In the genomic region with DNA sequence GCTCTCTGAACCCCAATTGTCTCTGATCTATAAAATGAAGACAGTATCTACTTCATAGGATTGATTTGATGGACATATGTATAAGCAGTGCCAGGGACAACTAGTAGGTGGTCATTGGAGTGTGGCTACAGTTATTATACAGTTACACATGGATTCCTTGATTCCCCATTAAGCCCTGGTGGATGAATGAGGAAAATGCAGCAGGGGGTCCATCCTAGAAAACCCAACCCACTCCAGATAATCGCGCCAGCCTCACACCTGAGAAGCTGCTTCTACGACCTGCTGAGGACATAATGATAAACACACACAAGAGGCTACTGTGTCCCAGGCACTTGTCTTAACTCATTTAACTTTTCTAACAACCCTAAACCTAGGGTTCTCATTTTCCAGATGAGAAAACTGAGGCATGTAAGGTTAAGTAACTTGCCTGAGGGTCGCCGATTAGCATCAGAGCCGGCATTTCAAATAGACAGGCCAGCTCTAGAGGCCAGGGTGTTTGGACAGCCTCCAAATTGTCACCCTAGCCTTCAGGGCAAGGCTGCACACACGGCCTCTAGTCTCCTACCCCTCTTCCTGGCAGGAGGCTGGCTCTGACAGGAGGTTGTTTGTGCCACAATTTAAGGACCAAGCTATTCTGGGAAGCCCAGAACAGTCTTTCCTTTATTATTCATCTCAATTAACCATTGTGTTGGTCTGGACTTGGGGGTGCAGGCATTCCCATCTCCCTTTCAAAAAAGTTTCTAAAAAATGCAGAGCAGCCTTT, we compare ENCODE assay signal across 13 cellular contexts. TPM values are rescaled to one million over a fixed set of nuclear protein-coding genes. Genes with fewer than 3 reads are reported as not detected.
DNase-seq lines count a peak whose midpoint lies in the region; ATAC-seq and TF ChIP-seq lines count a peak whose summit lies in the region.
"Had no signal": no experiment of that assay in that cellular context is flagged by ENCODE, and none has a peak within 500 bp of the region (broad histone marks: within the 10 kb centered on the region; RNA-seq: fewer than 3 reads in every experiment).

No MANE protein-coding gene starts in this region.

- TF ChIP-seq CTCF in epithelial cell of proximal tubule (conservative IDR thresholded peaks at IDR 0.05; ENCODE audit: low read depth, low read length) (peak; percentile 34), tibial nerve (IDR thresholded peaks at IDR 0.05) (peak in 1 of 5 experiments; percentile 10)

- H3K27ac ChIP-seq in mucosa of rectum (ENCODE audit: low read depth in 2 of 2, low read length in 2 of 2), result peak overlapping the region; percentile 84 to 90
- peak overlapping the region; percentile 51 to 88 (median 79) for H3K27ac ChIP-seq in tibial nerve

- no peak overlapping the region for H3K4me3 ChIP-seq in epithelial cell of proximal tubule (ENCODE audit: low read depth, low read length)
- H3K4me3 ChIP-seq in mucosa of rectum (ENCODE audit: low read length in 2 of 2), result no peak overlapping the region
- no peak overlapping the region for H3K4me3 ChIP-seq in tibial nerve

- H3K4me3 Mint-ChIP-seq in activated CD4-positive, alpha-beta T cell treated with anti-CD3 and anti-CD28 coated beads, Interleukin-2, amount 10 ng/mL, durations not matched to agents 24 days and 14 days, result no peak overlapping the region
- no peak overlapping the region for H3K4me3 Mint-ChIP-seq in activated naive CD8-positive, alpha-beta T cell treated with anti-CD3 and anti-CD28 coated beads, Interleukin-2, amount 50 U/mL, for 24 hours
- H3K4me3 Mint-ChIP-seq: activated CD4-positive, alpha-beta memory T cell treated with anti-CD3 and anti-CD28 coated beads, Interleukin-2, amount 10 ng/mL, durations not matched to agents 7 days and 5 days; activated naive CD4-positive, alpha-beta T cell treated with anti-CD3 and anti-CD28 coated beads for 36 hours; stimulated activated naive CD8-positive, alpha-beta T cell treated with anti-CD3 and anti-CD28 coated beads, Interleukin-15, Interleukin-2, amounts not matched to agents 100 ng/mL and 50 ng/mL, for 24 hours had no signal

- WGBS in tibial nerve, 2 donors, result 47 to 63% methylated on average over 7 of the region's 7 CpGs

- H3K36me3 Mint-ChIP-seq in activated CD4-positive, alpha-beta T cell treated with anti-CD3 and anti-CD28 coated beads, Interleukin-2, amount 10 ng/mL, durations not matched to agents 24 days and 14 days (ENCODE audit: low read depth), result peaks cover 19% of the 10 kb centered on the region
- H3K36me3 Mint-ChIP-seq in activated naive CD8-positive, alpha-beta T cell treated with anti-CD3 and anti-CD28 coated beads, Interleukin-2, amount 50 U/mL, for 24 hours (ENCODE audit: low read depth), result peaks cover 5% of the 10 kb centered on the region

- peaks cover 28% of the 10 kb centered on the region for H3K4me1 Mint-ChIP-seq in activated CD4-positive, alpha-beta T cell treated with anti-CD3 and anti-CD28 coated beads, Interleukin-2, amount 10 ng/mL, durations not matched to agents 24 days and 14 days
- H3K4me1 Mint-ChIP-seq in activated naive CD8-positive, alpha-beta T cell treated with anti-CD3 and anti-CD28 coated beads, Interleukin-2, amount 50 U/mL, for 24 hours, result peaks cover 17% of the 10 kb centered on the region

- H3K27ac Mint-ChIP-seq in activated CD4-positive, alpha-beta T cell treated with anti-CD3 and anti-CD28 coated beads, Interleukin-2, amount 10 ng/mL, durations not matched to agents 24 days and 14 days, result no peak overlapping the region
- H3K27ac Mint-ChIP-seq in activated naive CD8-positive, alpha-beta T cell treated with anti-CD3 and anti-CD28 coated beads, Interleukin-2, amount 50 U/mL, for 24 hours, result no peak overlapping the region
- H3K27ac Mint-ChIP-seq: activated CD4-positive, alpha-beta memory T cell treated with anti-CD3 and anti-CD28 coated beads, Interleukin-2, amount 10 ng/mL, durations not matched to agents 7 days and 5 days; activated naive CD4-positive, alpha-beta T cell treated with anti-CD3 and anti-CD28 coated beads for 36 hours; stimulated activated naive CD8-positive, alpha-beta T cell treated with anti-CD3 and anti-CD28 coated beads, Interleukin-15, Interleukin-2, amounts not matched to agents 100 ng/mL and 50 ng/mL, for 24 hours had no signal

- H3K9me3 Mint-ChIP-seq in activated CD4-positive, alpha-beta T cell treated with anti-CD3 and anti-CD28 coated beads, Interleukin-2, amount 10 ng/mL, durations not matched to agents 24 days and 14 days, result no peaks in the 10 kb centered on the region
- no peaks in the 10 kb centered on the region for H3K9me3 Mint-ChIP-seq in activated naive CD8-positive, alpha-beta T cell treated with anti-CD3 and anti-CD28 coated beads, Interleukin-2, amount 50 U/mL, for 24 hours
- H3K9me3 Mint-ChIP-seq: activated CD4-positive, alpha-beta memory T cell treated with anti-CD3 and anti-CD28 coated beads, Interleukin-2, amount 10 ng/mL, durations not matched to agents 7 days and 5 days; activated naive CD4-positive, alpha-beta T cell treated with anti-CD3 and anti-CD28 coated beads for 36 hours; stimulated activated naive CD8-positive, alpha-beta T cell treated with anti-CD3 and anti-CD28 coated beads, Interleukin-15, Interleukin-2, amounts not matched to agents 100 ng/mL and 50 ng/mL, for 24 hours had no signal

- H3K36me3 ChIP-seq in mucosa of rectum (ENCODE audit: control insufficient read depth in 2 of 2, insufficient read depth in 2 of 2, low read length in 2 of 2) (peaks cover 14% of the 10 kb centered on the region in 2 donors), tibial nerve (peaks cover 0 to 27% (median 1%) of the 10 kb centered on the region in 3 donors)

- intact Hi-C loops in activated CD4-positive, alpha-beta T cell treated with anti-CD3 and anti-CD28 coated beads, Interleukin-2, amount 10 ng/mL, durations not matched to agents 24 days and 14 days (cut with micrococcal nuclease), result no loop called here

- H3K9me3 ChIP-seq in mucosa of rectum (ENCODE audit: control insufficient read depth in 2 of 2, low read length in 2 of 2) (no peaks in the 10 kb centered on the region), tibial nerve (no peaks in the 10 kb centered on the region)

- H3K27me3 ChIP-seq in mucosa of rectum (ENCODE audit: control insufficient read depth in 2 of 2, insufficient read depth in 2 of 2, low read length in 2 of 2) (no peaks in the 10 kb centered on the region), tibial nerve (no peaks in the 10 kb centered on the region)

- TF ChIP-seq POLR2A in tibial nerve (IDR thresholded peaks at IDR 0.05), result no peak

- H3K9ac ChIP-seq in mucosa of rectum (ENCODE audit: low read depth in 1 of 2, low read length in 2 of 2), result no peak overlapping the region

- DNase-seq in activated CD4-positive, alpha-beta T cell treated with anti-CD3 and anti-CD28 coated beads, Interleukin-2, amount 10 ng/mL, durations not matched to agents 24 days and 14 days, result peak; percentile 45
- no peak for DNase-seq in activated CD4-positive, alpha-beta T cell treated with anti-CD3 and anti-CD28 coated beads for 4 hours
- DNase-seq in epithelial cell of proximal tubule (ENCODE audit: low read depth), result no peak
- no peak for DNase-seq in tibial nerve (ENCODE audit: low spot score in 2 of 2)
- no peak for DNase-seq in HuH-7.5 (ENCODE audit: low spot score)
- no peak for DNase-seq in activated naive CD8-positive, alpha-beta T cell treated with anti-CD3 and anti-CD28 coated beads, Interleukin-2, amount 50 U/mL, for 24 hours
- no peak for DNase-seq in NCI-H2171 treated with DMSO at 0.1 percent for 48 hours (lab: John Stamatoyannopoulos, UW)
- DNase-seq: activated CD4-positive, alpha-beta memory T cell treated with anti-CD3 and anti-CD28 coated beads, Interleukin-2, amount 10 ng/mL, durations not matched to agents 7 days and 5 days; activated naive CD4-positive, alpha-beta T cell treated with anti-CD3 and anti-CD28 coated beads for 36 hours; NCI-H1092 treated with DMSO at 0.1 percent for 48 hours; T-helper 1 cell had no signal

- H3K27me3 Mint-ChIP-seq in activated CD4-positive, alpha-beta T cell treated with anti-CD3 and anti-CD28 coated beads, Interleukin-2, amount 10 ng/mL, durations not matched to agents 24 days and 14 days, result peaks cover under 1% of the 10 kb centered on the region
- peaks cover 6% of the 10 kb centered on the region for H3K27me3 Mint-ChIP-seq in activated naive CD8-positive, alpha-beta T cell treated with anti-CD3 and anti-CD28 coated beads, Interleukin-2, amount 50 U/mL, for 24 hours

- ATAC-seq in activated naive CD8-positive, alpha-beta T cell treated with anti-CD3 and anti-CD28 coated beads, Interleukin-2, amount 50 U/mL, for 24 hours, result no peak

- H3K4me1 ChIP-seq in mucosa of rectum (ENCODE audit: control insufficient read depth in 2 of 2, insufficient read depth in 2 of 2, low read length in 2 of 2) (peaks cover 30 to 42% of the 10 kb centered on the region in 2 donors), tibial nerve (peaks cover 6 to 91% (median 61%) of the 10 kb centered on the region in 4 donors)

- peak in 1 of 2 donors; percentile 71 for TF ChIP-seq EP300 in tibial nerve (IDR thresholded peaks at IDR 0.05)

RNA-seq across cellular contexts. Expression of a gene that starts 3.8 kb away (rescaled TPM):
- 0.51 TPM in 1 of 2 replicates, not detected in the other for total RNA-seq in activated CD4-positive, alpha-beta T cell treated with anti-CD3 and anti-CD28 coated beads, Interleukin-2, amount 10 ng/mL, durations not matched to agents 24 days and 14 days
- not detected in 2 replicates for total RNA-seq in epithelial cell of proximal tubule
- not detected for total RNA-seq in tibial nerve
- total RNA-seq: activated CD4-positive, alpha-beta memory T cell treated with anti-CD3 and anti-CD28 coated beads, Interleukin-2, amount 10 ng/mL, durations not matched to agents 7 days and 5 days; activated naive CD4-positive, alpha-beta T cell treated with anti-CD3 and anti-CD28 coated beads for 36 hours had no signal

RNA-seq across cellular contexts. Expression of a gene that starts 31.8 kb away (rescaled TPM):
- 94.1 and 98.7 TPM in 2 replicates for total RNA-seq in activated CD4-positive, alpha-beta T cell treated with anti-CD3 and anti-CD28 coated beads, Interleukin-2, amount 10 ng/mL, durations not matched to agents 24 days and 14 days
- total RNA-seq in epithelial cell of proximal tubule (427 and 615 TPM in 2 replicates), tibial nerve (100 to 1,000 TPM; 190 to 448 (median 302) TPM)
